In the genomic region with DNA sequence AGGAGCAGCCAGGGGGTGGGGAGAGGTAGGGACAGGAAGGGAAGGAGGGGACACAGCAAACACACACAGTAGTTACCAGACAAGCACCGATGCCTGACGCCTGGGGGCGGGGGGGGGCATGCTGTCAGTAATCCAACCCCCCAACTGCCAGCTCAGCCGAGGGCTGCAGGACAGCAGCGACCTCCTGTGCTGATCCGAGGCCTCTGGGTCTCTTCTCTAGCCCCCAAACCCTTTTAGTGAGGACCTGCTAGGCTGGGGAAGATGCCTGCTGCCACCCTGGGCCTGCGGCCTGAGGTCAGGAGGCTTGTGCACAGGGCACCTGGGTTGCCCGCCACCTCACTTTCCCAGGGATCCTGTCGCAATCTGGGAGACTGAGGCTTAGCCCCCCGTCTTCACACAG, we compare ENCODE assay signal across 20 cellular contexts.
"Had no signal": no experiment of that assay in that cellular context is flagged by ENCODE, and none has a peak within 500 bp of the region (broad histone marks: within the 10 kb centered on the region; RNA-seq: fewer than 3 reads in every experiment).

No MANE protein-coding gene starts in this region.

- H3K36me3 ChIP-seq: ovary had no signal

- H3K36me3 Mint-ChIP-seq: activated naive CD8-positive, alpha-beta T cell had no signal

- DNase-seq: activated CD4-positive, alpha-beta T cell treated with anti-CD3 and anti-CD28 coated beads for 1 hour; activated CD4-positive, alpha-beta T cell treated with anti-CD3 and anti-CD28 coated beads, Interleukin-2, amount 50 U/mL, for 1 hour; activated CD8-positive, alpha-beta T cell treated with anti-CD3 and anti-CD28 coated beads, Interleukin-2, amount 10 ng/mL, durations not matched to agents 7 days and 5 days; activated naive CD4-positive, alpha-beta T cell; effector CD4-positive, alpha-beta T cell; heart right ventricle; lower lobe of right lung; mesendoderm; mucosa of descending colon; ovary; spleen; stimulated activated CD4-positive, alpha-beta T cell treated with anti-CD3 and anti-CD28 coated beads, Interleukin-4, amount 100 ng/mL, for 1 hour; substantia nigra; T-cell; thyroid gland had no signal

- H3K9me3 ChIP-seq: heart right ventricle, lower lobe of right lung, mucosa of descending colon, ovary, prostate gland, spleen, thyroid gland had no signal

- H3K9me3 Mint-ChIP-seq: activated T-helper 2 cell treated with anti-CD3 and anti-CD28 coated beads, Interferon-gamma antibody, Interleukin-2, Interleukin-4, amounts not matched to agents 10 μg/mL and 5 μg/mL and 100 μg/mL, durations not matched to agents 14 hours and 24 hours and 36 hours; dendritic cell treated with granulocyte-macrophage colony-stimulating factor and Interleukin-4, amounts not matched to agents 40 ng/mL and 50 ng/mL, for 4 days; stimulated activated naive CD8-positive, alpha-beta T cell treated with anti-CD3 and anti-CD28 coated beads, Interleukin-15, Interleukin-2, amounts not matched to agents 100 ng/mL and 50 ng/mL, for 24 hours; T-cell had no signal

- H3K27ac Mint-ChIP-seq: activated T-helper 2 cell treated with anti-CD3 and anti-CD28 coated beads, Interferon-gamma antibody, Interleukin-2, Interleukin-4, amounts not matched to agents 10 μg/mL and 5 μg/mL and 100 μg/mL, durations not matched to agents 14 hours and 24 hours and 36 hours; stimulated activated naive CD8-positive, alpha-beta T cell treated with anti-CD3 and anti-CD28 coated beads, Interleukin-15, Interleukin-2, amounts not matched to agents 100 ng/mL and 50 ng/mL, for 24 hours; T-cell had no signal

- H3K4me3 Mint-ChIP-seq: activated CD8-positive, alpha-beta T cell treated with anti-CD3 and anti-CD28 coated beads, Interleukin-2, amount 10 ng/mL, durations not matched to agents 7 days and 5 days; activated naive CD8-positive, alpha-beta T cell; dendritic cell treated with granulocyte-macrophage colony-stimulating factor and Interleukin-4, amounts not matched to agents 40 ng/mL and 50 ng/mL, for 4 days; stimulated activated naive CD8-positive, alpha-beta T cell treated with anti-CD3 and anti-CD28 coated beads, Interleukin-15, Interleukin-2, amounts not matched to agents 100 ng/mL and 50 ng/mL, for 24 hours; T-cell had no signal

- H3K27me3 Mint-ChIP-seq: activated naive CD8-positive, alpha-beta T cell; dendritic cell treated with granulocyte-macrophage colony-stimulating factor and Interleukin-4, amounts not matched to agents 40 ng/mL and 50 ng/mL, for 4 days; stimulated activated naive CD8-positive, alpha-beta T cell treated with anti-CD3 and anti-CD28 coated beads, Interleukin-15, Interleukin-2, amounts not matched to agents 100 ng/mL and 50 ng/mL, for 24 hours; T-cell had no signal

- H3K4me3 ChIP-seq: heart right ventricle, lower lobe of right lung, mucosa of descending colon, ovary, prostate gland, spleen, thyroid gland had no signal

- H3K27ac ChIP-seq: lower lobe of right lung, ovary, prostate gland, thyroid gland had no signal

- ATAC-seq: activated CD8-positive, alpha-beta T cell treated with anti-CD3 and anti-CD28 coated beads, Interleukin-2, amount 10 ng/mL, durations not matched to agents 7 days and 5 days; lower lobe of right lung; mucosa of descending colon; T-cell had no signal

- H3K4me1 ChIP-seq: prostate gland had no signal

- H3K27me3 ChIP-seq: heart right ventricle, ovary, spleen, thyroid gland had no signal
